10 cellular contexts compared by ENCODE assay signal in the genomic region with DNA sequence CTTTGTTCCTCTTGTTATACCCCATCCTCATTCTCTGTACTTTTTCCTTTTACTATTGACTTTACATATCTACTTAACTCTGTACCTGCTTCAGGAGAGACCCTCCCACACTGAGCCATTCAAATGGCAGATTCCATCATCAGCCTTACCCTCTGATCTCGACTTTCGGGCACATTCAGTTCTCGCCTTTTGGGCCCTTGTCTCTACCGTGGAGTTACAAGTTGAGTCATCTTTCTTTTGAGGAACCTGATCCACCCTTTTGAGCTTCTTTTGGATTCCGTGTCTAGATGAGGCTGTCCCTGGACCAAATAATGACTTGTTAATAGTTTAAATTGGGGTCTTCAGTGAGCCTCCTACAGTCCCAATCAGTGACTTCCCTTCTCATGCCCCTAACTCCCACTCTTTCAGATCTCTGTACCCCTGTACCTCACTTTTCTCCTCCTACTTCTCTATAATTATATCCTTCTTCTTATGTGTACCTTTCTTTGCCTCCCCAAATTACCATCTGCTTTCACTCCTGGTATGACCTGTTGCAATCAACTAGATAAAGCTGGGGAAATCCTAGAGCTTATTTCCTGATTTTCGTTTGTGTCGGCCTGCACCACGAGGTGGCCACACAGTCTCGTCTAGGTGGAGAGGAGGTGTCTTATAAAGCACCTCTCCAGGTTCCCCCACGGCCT. TPM values are rescaled to one million over a fixed set of nuclear protein-coding genes. Genes with fewer than 3 reads are reported as not detected.
A peak's percentile ranks its signal among the peaks of the same experiment; 100 is the strongest.
DNase-seq lines count a peak whose midpoint lies in the region; ATAC-seq and TF ChIP-seq lines count a peak whose summit lies in the region.
"Had no signal": no experiment of that assay in that cellular context is flagged by ENCODE, and none has a peak within 500 bp of the region (broad histone marks: within the 10 kb centered on the region; RNA-seq: fewer than 3 reads in every experiment).

No MANE protein-coding gene starts in this region.

- peak; percentile 48 for TF ChIP-seq CTCF in GM12873 (IDR thresholded peaks at IDR 0.05; ENCODE audit: insufficient read depth, low read depth, low read length, missing control alignments)
- TF ChIP-seq CTCF in adrenal gland (IDR thresholded peaks at IDR 0.05) = no peak

- no peaks in the 10 kb centered on the region for H3K27me3 Mint-ChIP-seq in activated T-helper 17 cell treated with anti-CD3 and anti-CD28 coated beads, Interleukin-2, amount 50 U/mL, for 72 hours

- no peaks in the 10 kb centered on the region for H3K27me3 ChIP-seq in adrenal gland

- no peaks in the 10 kb centered on the region for H3K9me3 Mint-ChIP-seq in activated T-helper 17 cell treated with anti-CD3 and anti-CD28 coated beads, Interleukin-2, amount 50 U/mL, for 72 hours

- H3K4me1 Mint-ChIP-seq in activated T-helper 17 cell treated with anti-CD3 and anti-CD28 coated beads, Interleukin-2, amount 50 U/mL, for 72 hours = peaks cover 32% of the 10 kb centered on the region
- H3K4me1 Mint-ChIP-seq: mesothelial cell of epicardium had no signal

- peak; percentile 48 for ATAC-seq in GM19397 (IDR thresholded peaks at IDR 0.05; ENCODE audit: unreplicated experiment)
- peak; percentile 53 for ATAC-seq in HG03159 (IDR thresholded peaks at IDR 0.05; ENCODE audit: unreplicated experiment)
- peak; percentile 85 for ATAC-seq in activated T-helper 17 cell treated with anti-CD3 and anti-CD28 coated beads, Interleukin-2, amount 50 U/mL, for 72 hours (replicated peaks)

- no peak overlapping the region for H3K27ac ChIP-seq in adrenal gland
- H3K27ac ChIP-seq: epithelial cell of prostate had no signal

- H3K4me1 ChIP-seq in adrenal gland (replicated peaks in 1 of 2) = no peaks in the 10 kb centered on the region

- no peak overlapping the region for H3K4me3 ChIP-seq in adrenal gland

- H3K36me3 Mint-ChIP-seq in activated T-helper 17 cell treated with anti-CD3 and anti-CD28 coated beads, Interleukin-2, amount 50 U/mL, for 72 hours (ENCODE audit: low read depth) = peaks cover 42% of the 10 kb centered on the region

- 87 to 91% (median 90%) methylated on average over 10 of the region's 10 CpGs for WGBS in adrenal gland, 4 donors

- no peaks in the 10 kb centered on the region for H3K9me3 ChIP-seq in adrenal gland (replicated peaks in 1 of 3)

- intact Hi-C loops in adrenal gland (cut with DNase I) = no loop called here

- peak overlapping the region; percentile 53 for H3K4me3 Mint-ChIP-seq in activated T-helper 17 cell treated with anti-CD3 and anti-CD28 coated beads, Interleukin-2, amount 50 U/mL, for 72 hours
- H3K4me3 Mint-ChIP-seq: mesothelial cell of epicardium had no signal

- no peak for DNase-seq in hippocampal formation (lab: John Stamatoyannopoulos, UW)
- no peak for DNase-seq in NCI-H1694 (lab: John Stamatoyannopoulos, UW)
- DNase-seq in NCI-H2196 (lab: John Stamatoyannopoulos, UW; ENCODE audit: unreplicated experiment) = no peak
- no peak for DNase-seq in adrenal gland

- H3K36me3 ChIP-seq in adrenal gland (replicated peaks in 1 of 2) = peaks cover 0 to 73% of the 10 kb centered on the region in 2 donors

- H3K27ac Mint-ChIP-seq in activated T-helper 17 cell treated with anti-CD3 and anti-CD28 coated beads, Interleukin-2, amount 50 U/mL, for 72 hours = peak overlapping the region; percentile 82
- H3K27ac Mint-ChIP-seq: mesothelial cell of epicardium had no signal

- TF ChIP-seq POLR2A in adrenal gland (IDR thresholded peaks at IDR 0.05) = no peak

RNA-seq across cellular contexts. Expression of a gene that starts 17.2 kb away (rescaled TPM):
- 10 to 100 TPM; 53.1 to 56.8 TPM for total RNA-seq in activated T-helper 17 cell treated with anti-CD3 and anti-CD28 coated beads, Interleukin-2, amount 50 U/mL, for 72 hours
- total RNA-seq in adrenal gland = 10 to 100 TPM; 14.1 to 37.9 (median 16.8) TPM
- 10 to 100 TPM in 2 of 3 donors, 1 to 10 TPM in 1; 7.8 to 24.2 (median 16.2) TPM for polyA plus RNA-seq in adrenal gland

RNA-seq across cellular contexts. Expression of a gene that starts 23.0 kb away (rescaled TPM):
- 10 to 100 TPM; 60.8 to 91.7 TPM for total RNA-seq in activated T-helper 17 cell treated with anti-CD3 and anti-CD28 coated beads, Interleukin-2, amount 50 U/mL, for 72 hours
- total RNA-seq in adrenal gland = 1 to 10 TPM in 5 of 8 donors, under 1 TPM in 3; 0.06 to 2.8 (median 1.7) TPM
- 1 to 10 TPM in 2 of 3 donors, under 1 TPM in 1; 0.84 to 2.3 (median 1.9) TPM for polyA plus RNA-seq in adrenal gland

Comparison
In these comparisons a context has a peak if more than half of its experiments do, and no peak if none do; other contexts are left out.
1. RNA of a gene that starts 23.0 kb away (total RNA-seq): 60.8 to 91.7 TPM in activated T-helper 17 cell treated with anti-CD3 and anti-CD28 coated beads, Interleukin-2, amount 50 U/mL, for 72 hours; 0.06 to 2.8 TPM in adrenal gland; every median in the first group is over 10 times any median in the second.
2. Peak in every context shown above with its lines, with median percentiles within 50 percentile points of each other: ATAC-seq.